ENCODE assay signal across 10 cellular contexts in the genomic region with DNA sequence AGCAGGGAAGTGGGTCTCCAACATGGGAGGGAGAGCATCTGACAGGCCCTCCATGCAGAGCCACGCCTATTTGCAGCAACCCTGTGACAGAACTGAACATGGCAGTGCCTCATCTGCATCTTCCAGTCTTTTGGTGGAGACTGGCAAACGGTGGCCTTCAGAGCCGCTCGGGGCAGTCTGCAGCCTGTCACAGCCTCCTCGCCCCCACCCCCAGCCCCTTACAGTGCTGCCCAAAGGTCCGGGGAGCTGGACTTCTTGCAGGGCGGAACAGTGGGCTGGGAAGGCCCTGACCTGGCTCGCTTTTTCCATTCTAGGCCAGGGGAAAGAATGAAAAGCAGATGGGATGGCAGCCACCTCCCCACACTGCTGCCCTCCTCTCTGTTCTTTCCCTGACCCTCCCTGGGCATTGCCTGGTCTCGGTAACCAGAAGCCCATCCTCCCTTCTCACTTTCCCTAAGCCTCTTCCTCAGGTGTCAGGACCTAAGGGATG. TPM values are rescaled to one million over a fixed set of nuclear protein-coding genes. Genes with fewer than 3 reads are reported as not detected.
DNase-seq lines count a peak whose midpoint lies in the region; ATAC-seq and TF ChIP-seq lines count a peak whose summit lies in the region.
"Had no signal": no experiment of that assay in that cellular context is flagged by ENCODE, and none has a peak within 500 bp of the region (broad histone marks: within the 10 kb centered on the region; RNA-seq: fewer than 3 reads in every experiment).

No MANE protein-coding gene starts in this region.

- 31 to 67% methylated on average over 5 to 9 of the region's 9 CpGs for WGBS in body of pancreas, 2 donors

- DNase-seq in Right ventricle myocardium superior = peak; percentile 34
- no peak for DNase-seq in left ventricle myocardium superior
- no peak for DNase-seq in body of pancreas
- peak; percentile 50 for DNase-seq in upper lobe of right lung
- no peak for DNase-seq in activated gamma-delta T cell treated with Interleukin-2 at 50 U/mL for 16 hours
- no peak for DNase-seq in cerebellar cortex (ENCODE audit: low spot score)
- DNase-seq in SJCRH30 = no peak
- DNase-seq: HCEC 1CT had no signal

- peak overlapping the region; percentile 96 for H3K9ac ChIP-seq in muscle layer of colon (ENCODE audit: low read length)

- H3K27ac ChIP-seq in body of pancreas (peak overlapping the region; percentile 98 to 100 (median 99)), muscle layer of colon (ENCODE audit: low read depth, low read length) (peak overlapping the region; percentile 91), upper lobe of right lung (no peak overlapping the region), SJCRH30 (no peak overlapping the region)

- H3K36me3 ChIP-seq in body of pancreas (replicated peaks in 1 of 2; ENCODE audit: insufficient read depth in 1 of 2, low read depth in 2 of 2) = peaks cover 0 to 16% of the 10 kb centered on the region in 2 donors
- H3K36me3 ChIP-seq in muscle layer of colon (ENCODE audit: insufficient read depth, low read length) = peaks cover 32% of the 10 kb centered on the region
- H3K36me3 ChIP-seq in upper lobe of right lung = peaks cover 36% of the 10 kb centered on the region
- peaks cover 28% of the 10 kb centered on the region for H3K36me3 ChIP-seq in SJCRH30

- no peak for ATAC-seq in Right ventricle myocardium superior (ENCODE audit: poor library complexity)
- no peak for ATAC-seq in left ventricle myocardium superior
- no peak for ATAC-seq in body of pancreas
- ATAC-seq in upper lobe of right lung = no peak

- no peak for TF ChIP-seq CTCF in body of pancreas (IDR thresholded peaks at IDR 0.05)
- no peak for TF ChIP-seq CTCF in upper lobe of right lung (IDR thresholded peaks at IDR 0.05)

- no peaks in the 10 kb centered on the region for H3K9me3 ChIP-seq in body of pancreas
- no peaks in the 10 kb centered on the region for H3K9me3 ChIP-seq in muscle layer of colon (ENCODE audit: low read length)
- no peaks in the 10 kb centered on the region for H3K9me3 ChIP-seq in upper lobe of right lung
- H3K9me3 ChIP-seq in SJCRH30 (replicated peaks) = 0 out of 2 replicates have a peak, but pooled peaks cover 3% of the 10 kb centered on the region

- TF ChIP-seq POLR2A in body of pancreas (IDR thresholded peaks at IDR 0.05) = no peak

- H3K4me3 ChIP-seq in body of pancreas (no peak overlapping the region), muscle layer of colon (ENCODE audit: low read depth in 1 of 2, low read length in 2 of 2) (peak overlapping the region in 1 of 2 donors; percentile 99), upper lobe of right lung (peak overlapping the region; percentile 95), SJCRH30 (no peak overlapping the region)

- H3K4me1 ChIP-seq in body of pancreas (peaks cover 39% of the 10 kb centered on the region), muscle layer of colon (ENCODE audit: insufficient read depth, low read length) (peaks cover 44% of the 10 kb centered on the region), upper lobe of right lung (peaks cover 27% of the 10 kb centered on the region), SJCRH30 (no peaks in the 10 kb centered on the region)

- H3K27me3 ChIP-seq in body of pancreas (no peaks in the 10 kb centered on the region), muscle layer of colon (ENCODE audit: control insufficient read depth in 1 of 2, insufficient read depth in 2 of 2, low read length in 2 of 2) (no peaks in the 10 kb centered on the region), upper lobe of right lung (no peaks in the 10 kb centered on the region), SJCRH30 (no peaks in the 10 kb centered on the region)

- intact Hi-C loops in Right ventricle myocardium superior (cut with DNase I) (loop anchor here (10.0 kb wide), 1 partner anchor 131 kb away; no protein-coding TSS in a partner anchor), left ventricle myocardium superior (cut with micrococcal nuclease) (no loop called here), body of pancreas (cut with DNase I) (no loop called here), upper lobe of right lung (cut with DNase I) (no loop called here)

RNA-seq across cellular contexts. Expression of a gene that starts 2.7 kb away (rescaled TPM):
- total RNA-seq in Right ventricle myocardium superior = 326 TPM
- 323 TPM for total RNA-seq in left ventricle myocardium superior
- 10 to 100 TPM; 70.5 to 79.6 TPM for total RNA-seq in body of pancreas
- 142 TPM for total RNA-seq in upper lobe of right lung
- total RNA-seq in SJCRH30 (2014; rRNA removed; shearing (Covaris generic)) = 239 and 247 TPM in 2 replicates

RNA-seq across cellular contexts. Expression of a gene that starts 21.1 kb away (rescaled TPM):
- total RNA-seq in Right ventricle myocardium superior = 2.6 TPM
- total RNA-seq in left ventricle myocardium superior = 3.0 TPM
- total RNA-seq in body of pancreas = 1 to 10 TPM; 5.3 to 9.6 TPM
- 12.6 TPM for total RNA-seq in upper lobe of right lung
- total RNA-seq in SJCRH30 (2014; rRNA removed; shearing (Covaris generic)) = not detected in 2 replicates

RNA-seq across cellular contexts. Expression of a gene that starts 32.2 kb away (rescaled TPM):
- total RNA-seq in Right ventricle myocardium superior (not detected), left ventricle myocardium superior (not detected), body of pancreas (not detected), upper lobe of right lung (not detected)
- total RNA-seq in SJCRH30 (2014; rRNA removed; shearing (Covaris generic)) = not detected in 2 replicates
- total RNA-seq: lung microvascular endothelial cell had no signal

RNA-seq across cellular contexts. Expression of a gene that starts 57.2 kb away (rescaled TPM):
- 15.2 TPM for total RNA-seq in Right ventricle myocardium superior
- total RNA-seq in left ventricle myocardium superior = 14.1 TPM
- 1 to 10 TPM in 1 of 2 donors, under 1 TPM in 1; 0.99 to 4.4 TPM for total RNA-seq in body of pancreas
- total RNA-seq in upper lobe of right lung = 10.0 TPM
- 2.6 and 2.7 TPM in 2 replicates for total RNA-seq in SJCRH30 (2014; rRNA removed; shearing (Covaris generic))

Comparison
In these comparisons a context has a peak if more than half of its experiments do, and no peak if none do; other contexts are left out.
1. DNase-seq: peak in Right ventricle myocardium superior (single experiment) and upper lobe of right lung (single experiment); none in left ventricle myocardium superior (single experiment), body of pancreas (0 of 4), activated gamma-delta T cell treated with Interleukin-2 at 50 U/mL for 16 hours (single experiment), cerebellar cortex (single experiment) and SJCRH30 (0 of 2).
2. H3K27ac ChIP-seq: peak in body of pancreas (4 of 4) and muscle layer of colon (single experiment); none in upper lobe of right lung (single experiment) and SJCRH30 (single experiment).